Comparison of ENCODE assay signal across 8 cellular contexts in the genomic region with DNA sequence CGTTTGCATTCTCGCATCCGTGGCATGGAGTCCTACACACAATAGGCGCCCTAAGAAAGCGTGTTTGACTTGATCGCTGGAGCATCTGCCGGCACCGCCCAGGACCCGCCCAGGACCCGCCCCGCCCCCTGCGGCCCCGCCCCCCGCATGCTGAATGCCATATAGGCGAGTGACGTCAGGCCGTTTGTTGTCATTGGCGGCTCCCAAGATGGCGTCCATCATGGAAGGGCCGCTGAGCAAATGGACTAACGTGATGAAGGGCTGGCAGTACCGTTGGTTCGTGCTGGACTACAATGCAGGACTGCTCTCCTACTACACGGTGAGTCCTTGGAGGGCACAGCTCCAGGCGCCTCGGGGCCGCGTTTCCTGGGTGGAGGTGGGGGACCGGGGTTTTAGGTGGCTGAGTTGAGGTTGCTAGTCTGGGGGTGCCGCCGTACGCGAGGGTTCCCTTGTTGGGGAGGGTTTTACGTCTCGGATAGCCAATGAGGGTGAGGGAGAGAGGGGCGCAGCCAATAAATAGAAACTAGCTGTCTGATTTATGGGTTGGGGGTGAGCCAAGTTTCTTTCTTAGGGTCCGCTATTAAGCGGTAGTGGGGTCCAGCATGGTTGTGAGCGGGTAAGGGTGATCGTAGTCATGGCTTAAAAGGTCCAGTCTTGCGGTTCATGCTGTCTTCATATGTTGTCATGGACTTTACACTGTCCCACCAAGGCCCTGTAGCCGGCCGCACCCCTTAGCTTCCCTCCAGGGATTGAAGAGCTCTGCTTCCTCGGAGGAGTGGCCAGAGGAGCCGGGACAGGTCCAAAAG. TPM values are rescaled to one million over a fixed set of nuclear protein-coding genes. Genes with fewer than 3 reads are reported as not detected.
DNase-seq lines count a peak whose midpoint lies in the region; ATAC-seq and TF ChIP-seq lines count a peak whose summit lies in the region.

A gene with protein sequence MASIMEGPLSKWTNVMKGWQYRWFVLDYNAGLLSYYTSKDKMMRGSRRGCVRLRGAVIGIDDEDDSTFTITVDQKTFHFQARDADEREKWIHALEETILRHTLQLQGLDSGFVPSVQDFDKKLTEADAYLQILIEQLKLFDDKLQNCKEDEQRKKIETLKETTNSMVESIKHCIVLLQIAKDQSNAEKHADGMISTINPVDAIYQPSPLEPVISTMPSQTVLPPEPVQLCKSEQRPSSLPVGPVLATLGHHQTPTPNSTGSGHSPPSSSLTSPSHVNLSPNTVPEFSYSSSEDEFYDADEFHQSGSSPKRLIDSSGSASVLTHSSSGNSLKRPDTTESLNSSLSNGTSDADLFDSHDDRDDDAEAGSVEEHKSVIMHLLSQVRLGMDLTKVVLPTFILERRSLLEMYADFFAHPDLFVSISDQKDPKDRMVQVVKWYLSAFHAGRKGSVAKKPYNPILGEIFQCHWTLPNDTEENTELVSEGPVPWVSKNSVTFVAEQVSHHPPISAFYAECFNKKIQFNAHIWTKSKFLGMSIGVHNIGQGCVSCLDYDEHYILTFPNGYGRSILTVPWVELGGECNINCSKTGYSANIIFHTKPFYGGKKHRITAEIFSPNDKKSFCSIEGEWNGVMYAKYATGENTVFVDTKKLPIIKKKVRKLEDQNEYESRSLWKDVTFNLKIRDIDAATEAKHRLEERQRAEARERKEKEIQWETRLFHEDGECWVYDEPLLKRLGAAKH (plus strand): TSS at position 190 of the 806 bp plus-strand sequence. CDS start 19 bp downstream, at position 209.

- H3K27me3 Mint-ChIP-seq in activated B cell treated with CpG ODN at 0.5 μM for 24 hours: no peaks in the 10 kb centered on the region

- peaks cover 32% of the 10 kb centered on the region for H3K4me1 Mint-ChIP-seq in activated B cell treated with CpG ODN at 0.5 μM for 24 hours

- H3K4me3 Mint-ChIP-seq in activated B cell treated with CpG ODN at 0.5 μM for 24 hours: peak within 1 kb of the TSS; percentile 99

- intact Hi-C loops in activated B cell treated with CpG ODN at 0.5 μM for 24 hours (cut with micrococcal nuclease): loop anchor here (1.0 to 5.0 kb wide), 5 partner anchors 48 to 750 kb away; a partner anchor contains a TSS

- no peak for TF ChIP-seq CTCF in AG04450 (IDR thresholded peaks at IDR 0.05; ENCODE audit: low read depth, low read length)
- TF ChIP-seq CTCF in activated B cell treated with CpG ODN at 0.5 μM for 24 hours (IDR thresholded peaks at IDR 0.05): no peak
- no peak for TF ChIP-seq CTCF in cardiac fibroblast (IDR thresholded peaks at IDR 0.05; ENCODE audit: low read depth, low read length)

- in situ Hi-C loops in GM18951 (cut with MboI; ENCODE audit: low sequenced_read_pairs, unreplicated experiment): no loop called here

- DNase-seq in AG04450 (ENCODE audit: low read depth, low spot score) (peak; percentile 79), NCI-H345 (lab: John Stamatoyannopoulos, UW) (peak; percentile 90), activated B cell treated with CpG ODN at 0.5 μM for 24 hours (peak; percentile 64), cardiac fibroblast (ENCODE audit: low read depth in 2 of 2) (peak; percentile 92 to 93), iris pigment epithelial cell (ENCODE audit: low read depth) (peak; percentile 93)
- DNase-seq in stimulated activated CD4-positive, alpha-beta T cell treated with anti-CD3 and anti-CD28 coated beads, Interleukin-12 subunit alpha, Interleukin-12 subunit beta, amount 100 ng/mL, for 24 hours (ENCODE audit: low read depth in 2 of 2): peak; percentile 70 to 78

- H3K4me3 ChIP-seq in AG04450 (ENCODE audit: low read depth, low read length) (peak within 1 kb of the TSS; percentile 97), cardiac fibroblast (replicated peaks in 1 of 2; ENCODE audit: low read depth in 2 of 2, low read length in 2 of 2) (peak within 1 kb of the TSS; percentile 76 to 86)

- H3K27ac ChIP-seq in AG04450 (ENCODE audit: low read depth, low read length): peak within 1 kb of the TSS; percentile 79

- H3K27me3 ChIP-seq in AG04450 (ENCODE audit: control insufficient read depth, insufficient read depth, low read length): no peaks in the 10 kb centered on the region

- H3K9me3 ChIP-seq in AG04450 (ENCODE audit: control insufficient read depth, insufficient read depth, low read length): no peaks in the 10 kb centered on the region; the same call in 1 of the 2 replicates

- CTCF ChIA-PET in AG04450 (lab: Charles Lee): interaction anchor here (0.9 to 2.3 kb wide), 3 partner anchors 11 to 152 kb away, joined by 3 to 21 read pairs (median 4); no protein-coding TSS in a partner anchor
- CTCF ChIA-PET in activated B cell treated with CpG ODN at 0.5 μM for 24 hours (lab: Charles Lee): no interaction called here

- H3K9me3 Mint-ChIP-seq in activated B cell treated with CpG ODN at 0.5 μM for 24 hours: no peaks in the 10 kb centered on the region

- TF ChIP-seq POLR2A in GM18951 (IDR thresholded peaks at IDR 0.05; ENCODE audit: extremely low read depth, insufficient read depth, insufficient read length): peak; percentile 69

- peaks cover 4% of the 10 kb centered on the region for H3K36me3 Mint-ChIP-seq in activated B cell treated with CpG ODN at 0.5 μM for 24 hours (ENCODE audit: low read depth)

- ATAC-seq in HG03196 (IDR thresholded peaks at IDR 0.05; ENCODE audit: unreplicated experiment): peak; percentile 91
- peak; percentile 95 for ATAC-seq in activated B cell treated with CpG ODN at 0.5 μM for 24 hours (ENCODE audit: low read depth)

- H3K27ac Mint-ChIP-seq in activated B cell treated with CpG ODN at 0.5 μM for 24 hours: peak within 1 kb of the TSS; percentile 94

- POLR2A ChIA-PET in AG04450 (lab: Yijun Ruan, JAX) (interaction anchor here (1.1 kb wide), 1 partner anchor 73 kb away, joined by 3 read pairs; no protein-coding TSS in a partner anchor), activated B cell treated with CpG ODN at 0.5 μM for 24 hours (lab: Charles Lee) (interaction anchor here (0.7 to 1.5 kb wide), 3 partner anchors 11 to 152 kb away, joined by 3 to 16 read pairs (median 7); no protein-coding TSS in a partner anchor)

RNA-seq across cellular contexts. Expression of the gene that starts here (rescaled TPM):
- polyA plus RNA-seq in AG04450 (2011; rRNA removed): 66.5 and 69.6 TPM in 2 replicates
- 98.8 and 115 TPM in 2 replicates for polyA minus RNA-seq in AG04450 (2011; rRNA and poly(A)+ RNA removed)
- 58.2 and 63.7 TPM in 2 replicates for total RNA-seq in activated B cell treated with CpG ODN at 0.5 μM for 24 hours

Comparison
In these comparisons a context has a peak if more than half of its experiments do, and no peak if none do; other contexts are left out.
1. Peak in every context shown above with its lines: DNase-seq, ATAC-seq, H3K4me3 ChIP-seq and H3K27ac ChIP-seq.